In the genomic region with DNA sequence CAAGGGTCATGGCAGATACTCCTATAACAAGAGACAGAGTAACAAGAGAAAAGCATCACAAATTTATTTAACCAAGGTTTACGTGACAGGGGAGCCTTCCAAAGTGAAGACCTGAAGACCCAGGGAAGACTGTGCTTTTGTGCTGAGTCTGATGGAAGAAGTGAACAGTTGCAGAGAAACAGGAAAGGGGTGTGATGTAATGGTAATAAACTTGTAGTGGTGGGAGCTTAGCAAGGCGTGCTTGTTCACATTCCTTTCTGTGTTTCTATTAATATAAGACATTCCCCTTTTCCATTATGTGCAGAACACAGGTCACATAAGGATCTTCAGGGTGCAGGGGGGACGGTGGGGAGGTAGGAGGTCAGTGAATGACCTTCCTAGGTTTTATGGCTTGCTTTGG, we compare ENCODE assay signal across 1 cellular context.
TF ChIP-seq lines count a peak whose summit lies in the region.

No MANE protein-coding gene starts in this region.

TF ChIP-seq in SK-N-SH, 30 proteins besides CTCF, POLR2A, EP300 and RAD21 (continued from another document):
- TF ChIP-seq, protein P1, sequence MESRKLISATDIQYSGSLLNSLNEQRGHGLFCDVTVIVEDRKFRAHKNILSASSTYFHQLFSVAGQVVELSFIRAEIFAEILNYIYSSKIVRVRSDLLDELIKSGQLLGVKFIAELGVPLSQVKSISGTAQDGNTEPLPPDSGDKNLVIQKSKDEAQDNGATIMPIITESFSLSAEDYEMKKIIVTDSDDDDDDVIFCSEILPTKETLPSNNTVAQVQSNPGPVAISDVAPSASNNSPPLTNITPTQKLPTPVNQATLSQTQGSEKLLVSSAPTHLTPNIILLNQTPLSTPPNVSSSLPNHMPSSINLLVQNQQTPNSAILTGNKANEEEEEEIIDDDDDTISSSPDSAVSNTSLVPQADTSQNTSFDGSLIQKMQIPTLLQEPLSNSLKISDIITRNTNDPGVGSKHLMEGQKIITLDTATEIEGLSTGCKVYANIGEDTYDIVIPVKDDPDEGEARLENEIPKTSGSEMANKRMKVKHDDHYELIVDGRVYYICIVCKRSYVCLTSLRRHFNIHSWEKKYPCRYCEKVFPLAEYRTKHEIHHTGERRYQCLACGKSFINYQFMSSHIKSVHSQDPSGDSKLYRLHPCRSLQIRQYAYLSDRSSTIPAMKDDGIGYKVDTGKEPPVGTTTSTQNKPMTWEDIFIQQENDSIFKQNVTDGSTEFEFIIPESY (IDR thresholded peaks at IDR 0.05; ENCODE audit: borderline replicate concordance, low read depth) = no peak
- TF ChIP-seq FOSL2 (IDR thresholded peaks at IDR 0.05; ENCODE audit: borderline replicate concordance, low read depth) (no peak), TEAD4 (IDR thresholded peaks at IDR 0.05; ENCODE audit: borderline replicate concordance, insufficient read depth) (no peak)
TF ChIP-seq in SK-N-SH: peak in this region for 0.
